Comparison of ENCODE assay signal across 18 cellular contexts in genomic region chr6:94769197-94769596, GRCh38.
DNase-seq lines count a peak whose midpoint lies in the region; ATAC-seq and TF ChIP-seq lines count a peak whose summit lies in the region.
"Had no signal": no experiment of that assay in that cellular context is flagged by ENCODE, and none has a peak within 500 bp of the region (broad histone marks: within the 10 kb centered on the region; RNA-seq: fewer than 3 reads in every experiment).

No MANE protein-coding gene starts in this region.

- no peak overlapping the region for H3K27ac Mint-ChIP-seq in neural progenitor cell
- H3K27ac Mint-ChIP-seq: CD14-positive monocyte; CD8-positive, alpha-beta T cell; HFFc6 had no signal

- H3K4me1 ChIP-seq in neural progenitor cell: peaks cover 14% of the 10 kb centered on the region
- H3K4me1 ChIP-seq: A549, HAP-1 had no signal

- no peak overlapping the region for H3K4me3 Mint-ChIP-seq in neural progenitor cell
- H3K4me3 Mint-ChIP-seq: CD14-positive monocyte; CD8-positive, alpha-beta T cell; HFFc6 had no signal

- ATAC-seq in HG03521 (IDR thresholded peaks at IDR 0.05; ENCODE audit: unreplicated experiment): no peak
- ATAC-seq: A549; CD8-positive, alpha-beta T cell; HepG2 had no signal

- H2AFZ ChIP-seq in neural progenitor cell (replicated peaks): no peak overlapping the region

- DNase-seq in NCI-H69 (lab: John Stamatoyannopoulos, UW): peak; percentile 56
- peak; percentile 0 for DNase-seq in astrocyte of the spinal cord (ENCODE audit: low read depth, low spot score)
- DNase-seq in iPS DF 19.7 (ENCODE audit: low read depth, low spot score): peak; percentile 17
- peak; percentile 80 for DNase-seq in neural progenitor cell (ENCODE audit: low spot score)
- DNase-seq in NCI-H1417 treated with DMSO at 0.1 percent for 48 hours (lab: John Stamatoyannopoulos, UW): no peak
- no peak for DNase-seq in erythroblast (lab: John Stamatoyannopoulos, UW)
- DNase-seq: CD8-positive, alpha-beta T cell; COR-L47; DMS153; DMS79 treated with DMSO at 0.1 percent for 48 hours; EL; GOT3; HFFc6 had no signal

- no peak overlapping the region for H3K9ac ChIP-seq in neural progenitor cell

- H3K4me2 ChIP-seq in neural progenitor cell: peak overlapping the region; percentile 17
- H3K4me2 ChIP-seq: A549 had no signal

- H3K27me3 ChIP-seq in neural progenitor cell: no peaks in the 10 kb centered on the region

- H4K20me1 ChIP-seq in neural progenitor cell (ENCODE audit: low read depth): no peaks in the 10 kb centered on the region

- no peak for TF ChIP-seq POLR2A in erythroblast (IDR thresholded peaks at IDR 0.05; ENCODE audit: low read length)

- H3K27me3 Mint-ChIP-seq in neural progenitor cell (ENCODE audit: insufficient read depth, low read depth): no peaks in the 10 kb centered on the region

- in situ Hi-C loops in astrocyte of the spinal cord (cut with HindIII; ENCODE audit: low sequenced_read_pairs): no loop called here

- H3K9me3 ChIP-seq in neural progenitor cell (ENCODE audit: low read depth): no peaks in the 10 kb centered on the region
- H3K9me3 ChIP-seq: A549, HAP-1 had no signal

- H3K79me2 ChIP-seq in neural progenitor cell (ENCODE audit: low read depth): no peaks in the 10 kb centered on the region

- TF ChIP-seq CTCF in astrocyte of the spinal cord (IDR thresholded peaks at IDR 0.05; ENCODE audit: low read depth, low read length) (no peak), neural progenitor cell (IDR thresholded peaks at IDR 0.05) (no peak)

- H3K36me3 Mint-ChIP-seq in neural progenitor cell: no peaks in the 10 kb centered on the region
- H3K36me3 Mint-ChIP-seq: CD14-positive monocyte; CD8-positive, alpha-beta T cell had no signal

- no peaks in the 10 kb centered on the region for H3K36me3 ChIP-seq in neural progenitor cell
- H3K36me3 ChIP-seq: HAP-1 had no signal

- H3K4me3 ChIP-seq in astrocyte of the spinal cord (ENCODE audit: low read depth, low read length): no peak overlapping the region
- no peak overlapping the region for H3K4me3 ChIP-seq in neural progenitor cell
- H3K4me3 ChIP-seq: A549, HAP-1 had no signal

- no peaks in the 10 kb centered on the region for H3F3A ChIP-seq in neural progenitor cell (ENCODE audit: low read depth)

- H3K9me3 Mint-ChIP-seq in neural progenitor cell: no peaks in the 10 kb centered on the region

- H3K27ac ChIP-seq in neural progenitor cell: peak overlapping the region; percentile 11
- H3K27ac ChIP-seq: A549 had no signal

- peaks cover 8% of the 10 kb centered on the region for H3K4me1 Mint-ChIP-seq in neural progenitor cell
- H3K4me1 Mint-ChIP-seq: CD14-positive monocyte had no signal

Comparison
In these comparisons a context has a peak if more than half of its experiments do, and no peak if none do; other contexts are left out.
1. DNase-seq: peak in NCI-H69 (single experiment), astrocyte of the spinal cord (single experiment), iPS DF 19.7 (single experiment) and neural progenitor cell (single experiment); none in NCI-H1417 treated with DMSO at 0.1 percent for 48 hours (single experiment) and erythroblast (0 of 2).